Comparison of ENCODE assay signal across 9 cellular contexts in the genomic region with DNA sequence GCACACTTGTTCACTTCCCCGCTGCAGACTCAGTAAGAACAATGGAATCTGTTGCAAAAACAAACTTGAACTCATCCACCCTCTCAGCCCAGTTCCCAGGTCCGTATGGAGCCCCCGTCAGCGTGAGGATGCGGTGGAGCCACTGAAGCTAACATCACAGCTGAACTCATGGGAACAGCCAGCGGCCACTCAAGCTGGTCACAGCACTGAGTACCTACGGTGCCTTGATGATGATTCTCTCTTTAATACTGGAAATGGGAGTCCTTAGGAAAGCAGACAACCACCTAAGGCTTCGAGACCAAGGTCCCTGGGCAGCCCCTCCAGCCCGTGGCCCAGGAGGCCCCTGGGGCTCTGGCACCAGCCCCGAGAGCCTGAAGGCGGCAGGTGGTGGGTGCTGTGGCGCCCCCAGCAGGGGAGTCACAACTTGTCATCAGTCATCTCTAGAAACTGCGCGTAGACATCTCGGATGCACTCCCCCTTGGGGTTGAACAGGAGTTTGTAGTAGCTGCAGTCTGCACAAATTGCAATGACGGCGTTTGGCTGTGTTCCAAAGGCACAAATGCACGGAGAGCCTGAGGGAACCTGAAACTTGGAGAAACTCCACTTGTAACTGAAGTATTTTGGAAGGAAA. TPM values are rescaled to one million over a fixed set of nuclear protein-coding genes. Genes with fewer than 3 reads are reported as not detected.
A peak's percentile ranks its signal among the peaks of the same experiment; 100 is the strongest.
DNase-seq lines count a peak whose midpoint lies in the region; TF ChIP-seq lines count a peak whose summit lies in the region.
"Had no signal": no experiment of that assay in that cellular context is flagged by ENCODE, and none has a peak within 500 bp of the region (broad histone marks: within the 10 kb centered on the region; RNA-seq: fewer than 3 reads in every experiment).

No MANE protein-coding gene starts in this region.

- no peaks in the 10 kb centered on the region for H3K36me3 ChIP-seq in esophagus squamous epithelium
- no peaks in the 10 kb centered on the region for H3K36me3 ChIP-seq in suprapubic skin
- no peaks in the 10 kb centered on the region for H3K36me3 ChIP-seq in spleen
- H3K36me3 ChIP-seq: gastrocnemius medialis had no signal

- DNase-seq in DMS 273 (lab: John Stamatoyannopoulos, UW; ENCODE audit: unreplicated experiment) (peak; percentile 89), M059J (ENCODE audit: low read depth) (peak; percentile 69), esophagus squamous epithelium (lab: John Stamatoyannopoulos, UW) (no peak), posterior cingulate gyrus (peak in 7 of 10 donors; percentile 48 to 91 (median 57)), suprapubic skin (ENCODE audit: low spot score in 2 of 2) (no peak), spleen (no peak)
- DNase-seq in activated CD4-positive, alpha-beta T cell treated with anti-CD3 and anti-CD28 coated beads, Interleukin-2, amount 50 U/mL, for 1 hour: peak; percentile 19
- DNase-seq in activated CD4-positive, CD25-positive, alpha-beta regulatory T cell treated with anti-CD3 and anti-CD28 coated beads, Interleukin-2, amount 50 U/mL, for 72 hours: no peak

- WGBS in esophagus squamous epithelium, 2 donors: 43 to 49% methylated on average over 9 to 10 of the region's 18 CpGs
- WGBS in suprapubic skin: 46% methylated on average over 11 of the region's 18 CpGs
- WGBS in spleen, 5 donors: 52 to 76% (median 58%) methylated on average over 15 to 18 of the region's 18 CpGs

- intact Hi-C loops in esophagus squamous epithelium (cut with DNase I) (no loop called here), posterior cingulate gyrus (cut with DNase I) (no loop called here), spleen (cut with DNase I; ENCODE audit: low total_unique reads) (no loop called here)

- peaks cover 11 to 34% (median 12%) of the 10 kb centered on the region in 3 donors for H3K4me1 ChIP-seq in esophagus squamous epithelium
- peaks cover 18% of the 10 kb centered on the region for H3K4me1 ChIP-seq in suprapubic skin
- H3K4me1 ChIP-seq in spleen: peaks cover 0 to 24% (median 13%) of the 10 kb centered on the region in 6 donors

- no peak for TF ChIP-seq EP300 in suprapubic skin (IDR thresholded peaks at IDR 0.05)

- H3K9me3 ChIP-seq in esophagus squamous epithelium: no peaks in the 10 kb centered on the region
- H3K9me3 ChIP-seq in suprapubic skin: no peaks in the 10 kb centered on the region
- no peaks in the 10 kb centered on the region for H3K9me3 ChIP-seq in spleen
- H3K9me3 ChIP-seq: gastrocnemius medialis had no signal

- H3K4me3 ChIP-seq in esophagus squamous epithelium: peak overlapping the region in 1 of 4 donors; percentile 16
- H3K4me3 ChIP-seq in suprapubic skin: no peak overlapping the region
- H3K4me3 ChIP-seq in spleen: no peak overlapping the region

- H3K27me3 ChIP-seq in esophagus squamous epithelium (no peaks in the 10 kb centered on the region), suprapubic skin (no peaks in the 10 kb centered on the region), spleen (replicated peaks in 1 of 7) (no peaks in the 10 kb centered on the region)
- H3K27me3 ChIP-seq: gastrocnemius medialis had no signal

- TF ChIP-seq CTCF in esophagus squamous epithelium (IDR thresholded peaks at IDR 0.05) (peak in 4 of 6 experiments; percentile 11 to 33 (median 23)), suprapubic skin (IDR thresholded peaks at IDR 0.05) (peak in 1 of 2 donors; percentile 14), spleen (IDR thresholded peaks at IDR 0.05 in 8 of 11, conservative IDR thresholded peaks at IDR 0.05 in 3 of 11) (peak in 5 of 11 experiments; percentile 10 to 40 (median 20))

- TF ChIP-seq POLR2A in esophagus squamous epithelium (IDR thresholded peaks at IDR 0.05) (no peak), suprapubic skin (IDR thresholded peaks at IDR 0.05) (no peak), spleen (IDR thresholded peaks at IDR 0.05) (no peak)

- no peak overlapping the region for H3K27ac ChIP-seq in esophagus squamous epithelium
- no peak overlapping the region for H3K27ac ChIP-seq in suprapubic skin
- no peak overlapping the region for H3K27ac ChIP-seq in spleen
- H3K27ac ChIP-seq: gastrocnemius medialis had no signal

RNA-seq across cellular contexts. Expression of a gene that starts 31.0 kb away (rescaled TPM):
- 32.1 and 39.1 TPM in 2 replicates for total RNA-seq in M059J (2014; rRNA removed; shearing (Covaris generic))
- total RNA-seq in esophagus squamous epithelium: 10 to 100 TPM; 17.3 to 34.9 (median 21.9) TPM
- 100 to 1,000 TPM in 1 of 4 donors, 10 to 100 TPM in 3; 50.0 to 102 (median 61.4) TPM for total RNA-seq in suprapubic skin
- 10 to 100 TPM; 30.1 to 57.1 (median 35.3) TPM for total RNA-seq in spleen
- polyA plus RNA-seq in spleen: 10 to 100 TPM; 21.2 to 25.7 (median 25.1) TPM

Comparison
In these comparisons a context has a peak if more than half of its experiments do, and no peak if none do; other contexts are left out.
1. DNase-seq: peak in DMS 273 (single experiment), M059J (single experiment), activated CD4-positive, alpha-beta T cell treated with anti-CD3 and anti-CD28 coated beads, Interleukin-2, amount 50 U/mL, for 1 hour (single experiment) and posterior cingulate gyrus (7 of 10); none in esophagus squamous epithelium (single experiment), suprapubic skin (0 of 2), activated CD4-positive, CD25-positive, alpha-beta regulatory T cell treated with anti-CD3 and anti-CD28 coated beads, Interleukin-2, amount 50 U/mL, for 72 hours (single experiment) and spleen (single experiment).